ENCODE assay signal across 1 cellular context in genomic region chr1:3772027-3772714, GRCh38.
TF ChIP-seq lines count a peak whose summit lies in the region.

No MANE protein-coding gene starts in this region.

TF ChIP-seq in IMR-90, 13 proteins besides CTCF, POLR2A, EP300 and RAD21:
- no peak for TF ChIP-seq MAFK (IDR thresholded peaks at IDR 0.05; ENCODE audit: low read depth, low read length)
- TF ChIP-seq MAZ (IDR thresholded peaks at IDR 0.05; ENCODE audit: borderline replicate concordance, low read depth, low read length): no peak; the same call in 1 of the 2 replicates
- no peak for TF ChIP-seq RFX5 (IDR thresholded peaks at IDR 0.05; ENCODE audit: low read depth, low read length)
- TF ChIP-seq BHLHE40 (IDR thresholded peaks at IDR 0.05; ENCODE audit: low read depth, low read length): no peak
- TF ChIP-seq SMC3 (IDR thresholded peaks at IDR 0.05; ENCODE audit: low read depth, low read length): no peak
- peak; percentile 89 for TF ChIP-seq MXI1 (IDR thresholded peaks at IDR 0.05; ENCODE audit: borderline replicate concordance, low read depth, low read length)
- TF ChIP-seq CHD1 (IDR thresholded peaks at IDR 0.05; ENCODE audit: low read depth, low read length): no peak
